8 cellular contexts compared by ENCODE assay signal in genomic region chr2:204842731-204843490, GRCh38.
DNase-seq lines count a peak whose midpoint lies in the region; ATAC-seq, FAIRE-seq and TF ChIP-seq lines count a peak whose summit lies in the region.

No MANE protein-coding gene starts in this region.

- H3K79me2 ChIP-seq in K562 (ENCODE audit: control insufficient read depth, insufficient read depth, low read length): no peaks in the 10 kb centered on the region

- no peak for TF ChIP-seq CTCF in MCF 10A (IDR thresholded peaks at IDR 0.05; ENCODE audit: unreplicated experiment)
- TF ChIP-seq CTCF in breast epithelium (IDR thresholded peaks at IDR 0.05): no peak
- no peak for TF ChIP-seq CTCF in K562 (IDR thresholded peaks at IDR 0.05 in 2 of 3, conservative IDR thresholded peaks at IDR 0.05 in 1 of 3; ENCODE audit: insufficient read depth in 2 of 3, low read depth in 1 of 3, low read length in 3 of 3)
- no peak for TF ChIP-seq CTCF in lower leg skin (IDR thresholded peaks at IDR 0.05)
- no peak for TF ChIP-seq CTCF in upper lobe of right lung (IDR thresholded peaks at IDR 0.05)

- no peak overlapping the region for H3K9ac ChIP-seq in K562 (ENCODE audit: insufficient read depth in 1 of 2, low read depth in 2 of 2, low read length in 2 of 2)

- TF ChIP-seq POLR2A in breast epithelium (IDR thresholded peaks at IDR 0.05) (no peak), K562 (conservative IDR thresholded peaks at IDR 0.05) (no peak), lower leg skin (IDR thresholded peaks at IDR 0.05) (no peak)

- POLR2A ChIA-PET in MCF 10A (lab: Yijun Ruan, JAX) (interaction anchor here (0.6 to 1.2 kb wide), 4 partner anchors 9 to 111 kb away, joined by 3 read pairs; no protein-coding TSS in a partner anchor), K562 (lab: Yijun Ruan, JAX) (interaction anchor here (0.6 to 0.7 kb wide), 3 partner anchors 9 to 806 kb away, joined by 3 to 5 read pairs (median 4); no protein-coding TSS in a partner anchor)

- H3K36me3 ChIP-seq in breast epithelium: no peaks in the 10 kb centered on the region
- H3K36me3 ChIP-seq in K562 (ENCODE audit: control insufficient read depth, insufficient read depth, low read length): no peaks in the 10 kb centered on the region
- no peaks in the 10 kb centered on the region for H3K36me3 ChIP-seq in upper lobe of right lung

- H2AFZ ChIP-seq in K562 (ENCODE audit: low read depth, low read length): no peak overlapping the region

- TF ChIP-seq EP300 in K562 (IDR thresholded peaks at IDR 0.05; ENCODE audit: low read length): no peak

- H4K20me1 ChIP-seq in K562 (replicated peaks; ENCODE audit: control insufficient read depth, insufficient read depth, low read length): no peaks in the 10 kb centered on the region

- H3K27ac Mint-ChIP-seq in MCF 10A (ENCODE audit: low read depth, unreplicated experiment): peak overlapping the region; percentile 49

- H3K36me3 Mint-ChIP-seq in MCF 10A (ENCODE audit: insufficient read depth, unreplicated experiment): no peaks in the 10 kb centered on the region

- H3K4me1 ChIP-seq in breast epithelium: no peaks in the 10 kb centered on the region
- H3K4me1 ChIP-seq in K562 (replicated peaks in 1 of 2; ENCODE audit: control insufficient read depth in 2 of 2, insufficient read depth in 2 of 2, low read length in 2 of 2): no peaks in the 10 kb centered on the region
- H3K4me1 ChIP-seq in upper lobe of right lung: peaks cover 6% of the 10 kb centered on the region

- ATAC-seq in K562: peak; percentile 51; the same call in 1 of the 3 replicates
- peak; percentile 57 for ATAC-seq in upper lobe of right lung

- H3K27ac ChIP-seq in breast epithelium (no peak overlapping the region), K562 (ENCODE audit: extremely low read depth, low read depth, low read length) (no peak overlapping the region), upper lobe of right lung (no peak overlapping the region)

- no peak overlapping the region for H3K4me2 ChIP-seq in K562 (ENCODE audit: insufficient read depth, low read length)

- H3K4me1 Mint-ChIP-seq in MCF 10A (ENCODE audit: insufficient read depth, unreplicated experiment): peaks cover 19% of the 10 kb centered on the region

- H3K9me1 ChIP-seq in K562 (ENCODE audit: control insufficient read depth, insufficient read depth, low read length): no peaks in the 10 kb centered on the region

- BruUV-seq in MCF 10A (replicated peaks; lab: Mats Ljungman, UMichigan) (TSS peak; percentile 24), K562 (replicated peaks; lab: Mats Ljungman, UMichigan) (no TSS peak)

- in situ Hi-C loops in K562 (cut with MboI): no loop called here

- peak; percentile 85 for DNase-seq in MCF 10A (ENCODE audit: unreplicated experiment)
- DNase-seq in breast epithelium (ENCODE audit: low spot score in 2 of 2): no peak
- DNase-seq in K562 (ENCODE audit: extremely low read depth in 1 of 4, low spot score in 3 of 4): peak in 2 of 4 experiments; percentile 6 to 8
- peak; percentile 21 to 82 for DNase-seq in lower leg skin (ENCODE audit: low spot score in 2 of 2)
- DNase-seq in upper lobe of right lung: no peak
- DNase-seq in NCI-H1105 treated with DMSO at 0.1 percent for 48 hours (lab: John Stamatoyannopoulos, UW): no peak
- DNase-seq in activated CD8-positive, alpha-beta memory T cell treated with anti-CD3 and anti-CD28 coated beads, Interleukin-2, amount 50 U/mL, for 4 hours: no peak
- DNase-seq in NCI-H128 (lab: John Stamatoyannopoulos, UW; ENCODE audit: unreplicated experiment): no peak

- CTCF ChIA-PET in MCF 10A (lab: Yijun Ruan, JAX) (interaction anchor here (0.5 to 2.1 kb wide), 6 partner anchors 15 to 699 kb away, joined by 3 to 4 read pairs (median 3); no protein-coding TSS in a partner anchor), K562 (lab: Yijun Ruan, JAX; ENCODE audit: low intra/inter-chr PET ratio) (no interaction called here)

- H3K9me3 ChIP-seq in breast epithelium (no peaks in the 10 kb centered on the region), K562 (replicated peaks; ENCODE audit: control insufficient read depth, insufficient read depth, low read depth, low read length) (no peaks in the 10 kb centered on the region), upper lobe of right lung (no peaks in the 10 kb centered on the region)

- H3K4me3 ChIP-seq in breast epithelium: no peak overlapping the region
- no peak overlapping the region for H3K4me3 ChIP-seq in K562
- H3K4me3 ChIP-seq in lower leg skin (ENCODE audit: low read depth, poor library complexity, severe bottlenecking): no peak overlapping the region
- no peak overlapping the region for H3K4me3 ChIP-seq in upper lobe of right lung

- H3K9me3 Mint-ChIP-seq in MCF 10A (ENCODE audit: unreplicated experiment): no peaks in the 10 kb centered on the region

- FAIRE-seq in K562 (lab: Jason Lieb, UNC): peak; percentile 67

- H3K27me3 Mint-ChIP-seq in MCF 10A (ENCODE audit: insufficient read depth, unreplicated experiment): no peaks in the 10 kb centered on the region

- peak overlapping the region; percentile 47 for H3K4me3 Mint-ChIP-seq in MCF 10A (ENCODE audit: unreplicated experiment)

- WGBS in K562 (ENCODE audit: insufficient coverage, low coverage, missing lambda C conversion rate): 3% methylated on average over 8 of the region's 9 CpGs
- WGBS in lower leg skin, 2 donors: 36 to 43% methylated on average over 8 to 9 of the region's 9 CpGs

- intact Hi-C loops in MCF 10A (cut with micrococcal nuclease) (loop anchor here (10.0 kb wide), 1 partner anchor 148 kb away; no protein-coding TSS in a partner anchor), breast epithelium (cut with DNase I; ENCODE audit: low total_unique reads) (no loop called here), K562 (cut with micrococcal nuclease) (no loop called here), lower leg skin (cut with DNase I; ENCODE audit: low total_unique reads) (no loop called here), upper lobe of right lung (cut with DNase I) (no loop called here)

- TF ChIP-seq RAD21 in K562 (CRISPR knock-in tag; conservative IDR thresholded peaks at IDR 0.05 in 1 of 2, IDR thresholded peaks at IDR 0.05 in 1 of 2): no peak

- no peaks in the 10 kb centered on the region for H3K27me3 ChIP-seq in breast epithelium
- H3K27me3 ChIP-seq in K562 (ENCODE audit: control insufficient read depth in 2 of 2, insufficient read depth in 2 of 2, low read length in 2 of 2): no peaks in the 10 kb centered on the region
- H3K27me3 ChIP-seq in upper lobe of right lung: no peaks in the 10 kb centered on the region

TF ChIP-seq in K562, 482 proteins besides CTCF, POLR2A, EP300 and RAD21:
- TF ChIP-seq JUND (IDR thresholded peaks at IDR 0.05; ENCODE audit: borderline replicate concordance, low read depth, low read length) (no peak), JUND (tag; IDR thresholded peaks at IDR 0.05; ENCODE audit: borderline replicate concordance, low read depth, low read length) (peak; percentile 17; the same call in 1 of the 3 replicates), C11orf30 (IDR thresholded peaks at IDR 0.05; ENCODE audit: low read depth) (peak; percentile 57; the same call in 1 of the 2 replicates), NRF1 (conservative IDR thresholded peaks at IDR 0.05 in 1 of 2, IDR thresholded peaks at IDR 0.05 in 1 of 2) (peak; percentile 32 to 38; a peak in 2 of 4 replicates), BACH1 (tag; IDR thresholded peaks at IDR 0.05) (peak; percentile 72), MECOM (CRISPR knock-in tag; IDR thresholded peaks at IDR 0.05) (no peak), ZNF316 (IDR thresholded peaks at IDR 0.05) (peak; percentile 73), MAFG (tag; conservative IDR thresholded peaks at IDR 0.05) (peak; percentile 49), RBM15 (IDR thresholded peaks at IDR 0.05; ENCODE audit: insufficient read depth, low read length) (no peak), NFE2 (IDR thresholded peaks at IDR 0.05; ENCODE audit: low read depth) (peak; percentile 30; the same call in 1 of the 2 replicates), FOSL1 (tag; conservative IDR thresholded peaks at IDR 0.05) (peak; percentile 60)

Comparison
In these comparisons a context has a peak if more than half of its experiments do, and no peak if none do; other contexts are left out.
1. DNase-seq: peak in MCF 10A (single experiment) and lower leg skin (2 of 2); none in breast epithelium (0 of 2), upper lobe of right lung (single experiment), NCI-H1105 treated with DMSO at 0.1 percent for 48 hours (single experiment), activated CD8-positive, alpha-beta memory T cell treated with anti-CD3 and anti-CD28 coated beads, Interleukin-2, amount 50 U/mL, for 4 hours (single experiment) and NCI-H128 (single experiment).